ENCODE assay signal across 8 cellular contexts in the genomic region with DNA sequence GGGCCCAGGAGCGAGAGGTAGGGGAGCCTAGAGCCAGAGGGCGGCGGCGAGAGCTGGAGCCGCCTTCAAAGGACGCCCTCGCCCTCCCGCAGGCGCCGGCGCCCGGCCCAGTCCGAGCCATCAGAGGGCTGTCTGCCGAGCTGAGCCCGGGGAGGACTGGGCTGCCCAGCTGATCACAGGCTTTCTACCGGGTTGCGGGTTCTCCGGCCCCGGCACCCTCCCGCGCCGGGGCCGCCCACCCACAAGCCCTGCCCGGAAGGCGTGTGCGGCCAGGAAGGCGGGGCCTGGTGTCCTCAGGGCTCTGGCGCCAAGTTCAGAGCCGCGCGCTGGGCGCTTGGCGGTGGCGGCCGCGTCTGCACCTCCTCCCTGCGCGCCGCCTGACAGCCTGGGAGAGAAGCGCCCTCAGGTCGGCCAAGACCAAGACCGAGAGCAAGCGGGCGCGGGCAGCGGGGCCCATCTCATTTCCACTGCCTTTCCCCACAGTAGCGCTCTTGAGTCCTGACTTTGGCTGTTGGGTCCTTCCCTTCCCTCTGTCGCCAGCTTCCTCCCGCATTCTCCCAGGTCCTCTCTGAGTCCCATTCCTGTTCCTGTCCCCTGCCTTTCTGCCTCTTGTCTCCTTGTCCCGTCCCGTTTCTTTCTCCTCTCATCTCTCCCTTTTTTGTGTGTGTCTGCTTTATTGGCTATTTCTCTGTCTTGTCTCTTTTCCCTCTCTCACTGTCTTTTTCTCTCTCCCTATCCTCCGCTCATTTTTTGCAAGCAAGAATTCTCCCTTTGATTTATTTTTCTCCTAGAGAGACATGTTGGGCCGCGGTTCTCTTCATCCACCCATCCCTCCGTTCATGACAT.
DNase-seq lines count a peak whose midpoint lies in the region; ATAC-seq and TF ChIP-seq lines count a peak whose summit lies in the region.

No MANE protein-coding gene starts in this region.

- H3K4me1 Mint-ChIP-seq in activated T-cell treated with anti-CD3 and anti-CD28 coated beads, Interleukin-2, amount 50 U/mL, for 72 hours (ENCODE audit: low read depth) = peaks cover 10% of the 10 kb centered on the region

- H3K9me3 ChIP-seq in fibroblast of lung (ENCODE audit: control insufficient read depth, insufficient read depth, low read depth, low read length) (no peaks in the 10 kb centered on the region), muscle layer of duodenum (ENCODE audit: control insufficient read depth in 1 of 2, low read length in 2 of 2) (no peaks in the 10 kb centered on the region), tibial artery (no peaks in the 10 kb centered on the region)

- no peaks in the 10 kb centered on the region for H3K79me2 ChIP-seq in fibroblast of lung (ENCODE audit: control insufficient read depth, insufficient read depth, low read length)

- H3K27ac ChIP-seq in fibroblast of lung (ENCODE audit: insufficient read depth, low read length) (no peak overlapping the region), muscle layer of duodenum (ENCODE audit: low read length) (no peak overlapping the region), tibial artery (peak overlapping the region; percentile 5 to 50)

- peak overlapping the region; percentile 86 to 88 for H3K4me3 Mint-ChIP-seq in activated T-cell treated with anti-CD3 and anti-CD28 coated beads, Interleukin-2, amount 50 U/mL, for 72 hours

- H3K27me3 ChIP-seq in fibroblast of lung (ENCODE audit: control insufficient read depth, insufficient read depth, low read length) (peaks cover 8% of the 10 kb centered on the region), muscle layer of duodenum (ENCODE audit: low read depth, low read length) (no peaks in the 10 kb centered on the region), tibial artery (no peaks in the 10 kb centered on the region)

- peaks cover 0 to 3% of the 10 kb centered on the region in 2 donors for H3K36me3 Mint-ChIP-seq in activated T-cell treated with anti-CD3 and anti-CD28 coated beads, Interleukin-2, amount 50 U/mL, for 72 hours (ENCODE audit: insufficient read depth in 2 of 2)

- intact Hi-C loops in tibial artery (cut with DNase I; ENCODE audit: low total_unique reads) = loop anchor here (5.0 kb wide), 2 partner anchors 176 to 1276 kb away; a partner anchor contains a TSS

- no peak for DNase-seq in AG04449 (ENCODE audit: low read depth, low spot score)
- DNase-seq in NCI-H226 = peak; percentile 55
- peak; percentile 72 to 73 for DNase-seq in activated T-cell treated with anti-CD3 and anti-CD28 coated beads, Interleukin-2, amount 50 U/mL, for 72 hours
- peak; percentile 38 to 39 for DNase-seq in fibroblast of lung (ENCODE audit: low read depth in 2 of 2)
- peak; percentile 58 to 80 for DNase-seq in tibial artery

- H4K20me1 ChIP-seq in fibroblast of lung (ENCODE audit: control insufficient read depth, extremely low read depth, insufficient read depth, low read length) = no peaks in the 10 kb centered on the region

- H3K4me3 ChIP-seq in AG04449 (ENCODE audit: low read depth, low read length) (peak overlapping the region; percentile 56), fibroblast of lung (replicated peaks in 1 of 4; ENCODE audit: control extremely low read depth in 1 of 4, insufficient read depth in 1 of 4, low read depth in 3 of 4, low read length in 4 of 4) (peak overlapping the region; percentile 21 to 52 (median 41)), muscle layer of duodenum (ENCODE audit: low read depth in 1 of 2, low read length in 2 of 2) (peak overlapping the region; percentile 60 to 70), tibial artery (peak overlapping the region; percentile 57 to 70)

- TF ChIP-seq CTCF in AG04449 (IDR thresholded peaks at IDR 0.05; ENCODE audit: insufficient read depth, low read length, missing control alignments) (no peak), fibroblast of lung (conservative IDR thresholded peaks at IDR 0.05 in 1 of 2, IDR thresholded peaks at IDR 0.05 in 1 of 2; ENCODE audit: low read depth in 1 of 2, low read length in 2 of 2) (no peak), tibial artery (IDR thresholded peaks at IDR 0.05) (peak; percentile 21 to 33)

- peak overlapping the region; percentile 1 for H3K27ac Mint-ChIP-seq in activated T-cell treated with anti-CD3 and anti-CD28 coated beads, Interleukin-2, amount 50 U/mL, for 72 hours

- peak overlapping the region; percentile 88 for H3K4me2 ChIP-seq in fibroblast of lung (ENCODE audit: extremely low read depth, insufficient read depth, low read length)

- H3K4me1 ChIP-seq in fibroblast of lung (ENCODE audit: control insufficient read depth, extremely low read depth, insufficient read depth, low read length) = no peaks in the 10 kb centered on the region
- peaks cover 0 to 8% of the 10 kb centered on the region in 2 donors for H3K4me1 ChIP-seq in muscle layer of duodenum (ENCODE audit: control insufficient read depth in 1 of 2, insufficient read depth in 2 of 2, low read length in 2 of 2)
- peaks cover 0 to 13% (median 7%) of the 10 kb centered on the region in 4 donors for H3K4me1 ChIP-seq in tibial artery

- H3K9me3 Mint-ChIP-seq in activated T-cell treated with anti-CD3 and anti-CD28 coated beads, Interleukin-2, amount 50 U/mL, for 72 hours = no peaks in the 10 kb centered on the region

- peak overlapping the region; percentile 23 for H3K9ac ChIP-seq in fibroblast of lung (ENCODE audit: insufficient read depth, low read length)

- H2AFZ ChIP-seq in fibroblast of lung (ENCODE audit: low read length) = peak overlapping the region; percentile 89

- CTCF ChIA-PET in AG04449 (lab: Yijun Ruan, JAX) = interaction anchor here (1.7 kb wide), 1 partner anchor 176 kb away, joined by 5 read pairs; no protein-coding TSS in a partner anchor

- ATAC-seq in GM18502 (IDR thresholded peaks at IDR 0.05; ENCODE audit: poor library complexity, unreplicated experiment) = peak; percentile 93
- peak; percentile 92 for ATAC-seq in HG02981 (IDR thresholded peaks at IDR 0.05; ENCODE audit: unreplicated experiment)
- ATAC-seq in activated T-cell treated with anti-CD3 and anti-CD28 coated beads, Interleukin-2, amount 50 U/mL, for 72 hours (replicated peaks in 1 of 2) = peak; percentile 96 to 98

- H3K27me3 Mint-ChIP-seq in activated T-cell treated with anti-CD3 and anti-CD28 coated beads, Interleukin-2, amount 50 U/mL, for 72 hours (ENCODE audit: low read depth) = peaks cover 13% of the 10 kb centered on the region

- POLR2A ChIA-PET in AG04449 (lab: Yijun Ruan, JAX) = interaction anchor here (1.2 kb wide), 1 partner anchor 176 kb away, joined by 4 read pairs; no protein-coding TSS in a partner anchor

- H3K36me3 ChIP-seq in fibroblast of lung (ENCODE audit: control insufficient read depth, insufficient read depth, low read length) (no peaks in the 10 kb centered on the region), muscle layer of duodenum (ENCODE audit: control insufficient read depth in 1 of 2, insufficient read depth in 2 of 2, low read length in 2 of 2) (no peaks in the 10 kb centered on the region), tibial artery (no peaks in the 10 kb centered on the region)

Comparison
In these comparisons a context has a peak if more than half of its experiments do, and no peak if none do; other contexts are left out.
1. CTCF ChIP-seq: peak in tibial artery (2 of 2); none in AG04449 (single experiment) and fibroblast of lung (0 of 2).
2. H3K27ac ChIP-seq: peak in tibial artery (2 of 2); none in fibroblast of lung (single experiment) and muscle layer of duodenum (single experiment).
3. Peak in every context shown above with its lines, with median percentiles within 50 percentile points of each other: H3K4me3 ChIP-seq and ATAC-seq.